ENCODE assay signal across 9 cellular contexts in the genomic region with DNA sequence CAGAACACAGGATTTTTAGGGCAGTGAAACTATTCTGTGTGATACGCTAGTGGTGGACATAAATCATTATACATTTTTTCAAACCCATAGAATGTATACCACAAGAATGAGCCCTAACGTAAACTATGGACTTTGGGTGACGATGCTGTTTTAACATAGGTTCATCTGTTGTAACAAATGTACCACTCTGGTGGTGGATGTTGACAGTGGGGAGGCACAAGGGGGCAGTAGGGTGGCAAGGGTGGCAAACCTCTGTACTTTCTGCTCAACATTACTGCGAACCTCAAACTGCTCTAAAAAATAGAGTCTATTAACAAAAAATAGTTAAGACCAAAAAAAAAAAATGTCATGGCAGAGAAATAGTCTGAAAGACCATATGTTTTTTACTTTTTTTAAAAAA. TPM values are rescaled to one million over a fixed set of nuclear protein-coding genes. Genes with fewer than 3 reads are reported as not detected.
A peak's percentile ranks its signal among the peaks of the same experiment; 100 is the strongest.
DNase-seq lines count a peak whose midpoint lies in the region; ATAC-seq and TF ChIP-seq lines count a peak whose summit lies in the region.
"Had no signal": no experiment of that assay in that cellular context is flagged by ENCODE, and none has a peak within 500 bp of the region (broad histone marks: within the 10 kb centered on the region; RNA-seq: fewer than 3 reads in every experiment).

No MANE protein-coding gene starts in this region.

- peak; percentile 53 for ATAC-seq in activated CD4-positive, alpha-beta T cell treated with anti-CD3 and anti-CD28 coated beads for 36 hours
- peak; percentile 73 for ATAC-seq in stimulated activated effector memory CD8-positive, alpha-beta T cell treated with anti-CD3 and anti-CD28 coated beads, Interleukin-12 subunit alpha, Interleukin-12 subunit beta, amount 100 ng/mL, for 72 hours
- no peak for ATAC-seq in HG03460 (IDR thresholded peaks at IDR 0.05; ENCODE audit: unreplicated experiment)

- no peak overlapping the region for H3K4me3 ChIP-seq in fibroblast of pulmonary artery (replicated peaks; ENCODE audit: low read depth, low read length)

- DNase-seq in DMS53 (lab: John Stamatoyannopoulos, UW) (peak; percentile 13), DMS53 treated with DMSO at 0.1 percent for 48 hours (lab: John Stamatoyannopoulos, UW; ENCODE audit: unreplicated experiment) (no peak), fibroblast of pulmonary artery (ENCODE audit: low read depth) (no peak), GM03348 (ENCODE audit: low spot score) (no peak), cerebellum (ENCODE audit: low spot score) (no peak)
- peak; percentile 60 for DNase-seq in activated CD4-positive, alpha-beta T cell treated with anti-CD3 and anti-CD28 coated beads for 36 hours
- DNase-seq in stimulated activated effector memory CD8-positive, alpha-beta T cell treated with anti-CD3 and anti-CD28 coated beads, Interleukin-12 subunit alpha, Interleukin-12 subunit beta, amount 100 ng/mL, for 72 hours (ENCODE audit: low spot score in 2 of 2), result no peak
- DNase-seq: 8988T had no signal

- CTCF ChIA-PET in activated CD4-positive, alpha-beta T cell treated with anti-CD3 and anti-CD28 coated beads for 36 hours (lab: Charles Lee), result interaction anchor here (0.5 to 6.7 kb wide), 7 partner anchors 10 to 331 kb away, joined by 3 to 33 read pairs (median 5); no protein-coding TSS in a partner anchor

- no peak overlapping the region for H3K4me3 Mint-ChIP-seq in activated CD4-positive, alpha-beta T cell treated with anti-CD3 and anti-CD28 coated beads for 36 hours
- H3K4me3 Mint-ChIP-seq in stimulated activated effector memory CD8-positive, alpha-beta T cell treated with anti-CD3 and anti-CD28 coated beads, Interleukin-12 subunit alpha, Interleukin-12 subunit beta, amount 100 ng/mL, for 72 hours, result no peak overlapping the region

- H3K9me3 Mint-ChIP-seq in activated CD4-positive, alpha-beta T cell treated with anti-CD3 and anti-CD28 coated beads for 36 hours (ENCODE audit: low read depth), result no peaks in the 10 kb centered on the region
- H3K9me3 Mint-ChIP-seq in stimulated activated effector memory CD8-positive, alpha-beta T cell treated with anti-CD3 and anti-CD28 coated beads, Interleukin-12 subunit alpha, Interleukin-12 subunit beta, amount 100 ng/mL, for 72 hours, result no peaks in the 10 kb centered on the region

- no peaks in the 10 kb centered on the region for H3K4me1 Mint-ChIP-seq in activated CD4-positive, alpha-beta T cell treated with anti-CD3 and anti-CD28 coated beads for 36 hours
- peaks cover 11% of the 10 kb centered on the region for H3K4me1 Mint-ChIP-seq in stimulated activated effector memory CD8-positive, alpha-beta T cell treated with anti-CD3 and anti-CD28 coated beads, Interleukin-12 subunit alpha, Interleukin-12 subunit beta, amount 100 ng/mL, for 72 hours

- POLR2A ChIA-PET in activated CD4-positive, alpha-beta T cell treated with anti-CD3 and anti-CD28 coated beads for 36 hours (lab: Charles Lee), result no interaction called here

- no peaks in the 10 kb centered on the region for H3K27me3 Mint-ChIP-seq in activated CD4-positive, alpha-beta T cell treated with anti-CD3 and anti-CD28 coated beads for 36 hours

- intact Hi-C loops in activated CD4-positive, alpha-beta T cell treated with anti-CD3 and anti-CD28 coated beads for 36 hours (cut with DNase I, micrococcal nuclease), result loop anchor here (1.0 to 5.0 kb wide), 4 partner anchors 80 to 175 kb away; no protein-coding TSS in a partner anchor

- no peak overlapping the region for H3K27ac Mint-ChIP-seq in activated CD4-positive, alpha-beta T cell treated with anti-CD3 and anti-CD28 coated beads for 36 hours
- H3K27ac Mint-ChIP-seq in stimulated activated effector memory CD8-positive, alpha-beta T cell treated with anti-CD3 and anti-CD28 coated beads, Interleukin-12 subunit alpha, Interleukin-12 subunit beta, amount 100 ng/mL, for 72 hours, result no peak overlapping the region

- peak; percentile 13 for TF ChIP-seq CTCF in fibroblast of pulmonary artery (IDR thresholded peaks at IDR 0.05; ENCODE audit: low read length, missing control alignments)

- no peaks in the 10 kb centered on the region for H3K36me3 Mint-ChIP-seq in activated CD4-positive, alpha-beta T cell treated with anti-CD3 and anti-CD28 coated beads for 36 hours (ENCODE audit: low read depth)
- H3K36me3 Mint-ChIP-seq in stimulated activated effector memory CD8-positive, alpha-beta T cell treated with anti-CD3 and anti-CD28 coated beads, Interleukin-12 subunit alpha, Interleukin-12 subunit beta, amount 100 ng/mL, for 72 hours, result no peaks in the 10 kb centered on the region

RNA-seq across cellular contexts. Expression of a gene that starts 9.1 kb away (rescaled TPM):
- total RNA-seq in activated CD4-positive, alpha-beta T cell treated with anti-CD3 and anti-CD28 coated beads for 36 hours, result 1 to 10 TPM; 3.0 TPM
- 41.7 TPM for total RNA-seq in cerebellum

Comparison
In these comparisons a context has a peak if more than half of its experiments do, and no peak if none do; other contexts are left out.
1. DNase-seq: peak in DMS53 (single experiment) and activated CD4-positive, alpha-beta T cell treated with anti-CD3 and anti-CD28 coated beads for 36 hours (single experiment); none in DMS53 treated with DMSO at 0.1 percent for 48 hours (single experiment), fibroblast of pulmonary artery (single experiment), stimulated activated effector memory CD8-positive, alpha-beta T cell treated with anti-CD3 and anti-CD28 coated beads, Interleukin-12 subunit alpha, Interleukin-12 subunit beta, amount 100 ng/mL, for 72 hours (0 of 2), GM03348 (single experiment) and cerebellum (single experiment).
2. RNA of a gene that starts 9.1 kb away (total RNA-seq): 41.7 TPM in cerebellum (single experiment); 3.0 TPM in activated CD4-positive, alpha-beta T cell treated with anti-CD3 and anti-CD28 coated beads for 36 hours; every median in the first group is over 10 times any median in the second.